In genomic region chrX:36480441-36480990, GRCh38 we compare ENCODE assay signal across 21 cellular contexts.
DNase-seq lines count a peak whose midpoint lies in the region; ATAC-seq, FAIRE-seq and TF ChIP-seq lines count a peak whose summit lies in the region.
"Had no signal": no experiment of that assay in that cellular context is flagged by ENCODE, and none has a peak within 500 bp of the region (broad histone marks: within the 10 kb centered on the region; RNA-seq: fewer than 3 reads in every experiment).

No MANE protein-coding gene starts in this region.

- dilution Hi-C loops in endothelial cell of umbilical vein (cut with MboI; ENCODE audit: extremely low pct_ligation_motif_present, low sequenced_read_pairs): no loop called here

- no peak overlapping the region for H3K4me2 ChIP-seq in endothelial cell of umbilical vein (ENCODE audit: insufficient read depth, low read length)
- H3K4me2 ChIP-seq: BLaER1 treated with 17β-estradiol and CSF1 and Interleukin-3, amounts not matched to agents 10 nM and 100 nM; GM23338 had no signal

- H3K27ac ChIP-seq in endothelial cell of umbilical vein (ENCODE audit: insufficient read depth, low read depth, low read length): no peak overlapping the region
- no peak overlapping the region for H3K27ac ChIP-seq in pancreas
- H3K27ac ChIP-seq: BLaER1 treated with 17β-estradiol and CSF1 and Interleukin-3, amounts not matched to agents 10 nM and 100 nM had no signal

- POLR2A ChIA-PET in endothelial cell of umbilical vein (lab: Charles Lee): no interaction called here

- no peaks in the 10 kb centered on the region for H3K9me3 ChIP-seq in endothelial cell of umbilical vein (replicated peaks; ENCODE audit: control insufficient read depth, insufficient read depth, low read length)
- H3K9me3 ChIP-seq in pancreas: no peaks in the 10 kb centered on the region
- H3K9me3 ChIP-seq: BE2C; BLaER1 treated with 17β-estradiol and CSF1 and Interleukin-3, amounts not matched to agents 10 nM and 100 nM had no signal

- H3K79me2 ChIP-seq in endothelial cell of umbilical vein (ENCODE audit: control insufficient read depth, insufficient read depth, low read length): no peaks in the 10 kb centered on the region

- H3K27me3 ChIP-seq in endothelial cell of umbilical vein (ENCODE audit: control insufficient read depth in 2 of 2, insufficient read depth in 2 of 2, low read length in 2 of 2): no peaks in the 10 kb centered on the region
- peaks cover 0 to 8% (median 0%) of the 10 kb centered on the region in 4 donors for H3K27me3 ChIP-seq in pancreas
- H3K27me3 ChIP-seq: BE2C had no signal

- H2AFZ ChIP-seq in endothelial cell of umbilical vein (ENCODE audit: low read depth, low read length): no peak overlapping the region
- H2AFZ ChIP-seq: GM23338 had no signal

- 74 to 82% methylated on average over 1 of the region's 1 CpG for WGBS in pancreas, 2 donors

- no peak for TF ChIP-seq CTCF in endothelial cell of umbilical vein (IDR thresholded peaks at IDR 0.05; ENCODE audit: extremely low read depth in 1 of 2, insufficient read depth in 1 of 2, low read depth in 1 of 2, low read length in 2 of 2)
- TF ChIP-seq CTCF in pancreas (IDR thresholded peaks at IDR 0.05): no peak

- ATAC-seq in pancreas: no peak
- no peak for ATAC-seq in GM18870 (IDR thresholded peaks at IDR 0.05; ENCODE audit: unreplicated experiment)
- no peak for ATAC-seq in HG02981 (IDR thresholded peaks at IDR 0.05; ENCODE audit: unreplicated experiment)
- ATAC-seq: GM23338, HCT116 had no signal

- no peak for TF ChIP-seq POLR2A in endothelial cell of umbilical vein (IDR thresholded peaks at IDR 0.05; ENCODE audit: low read depth, low read length)

- no peaks in the 10 kb centered on the region for H3K4me1 ChIP-seq in endothelial cell of umbilical vein (ENCODE audit: control insufficient read depth, extremely low read depth, insufficient read depth, low read length)
- H3K4me1 ChIP-seq in pancreas: no peaks in the 10 kb centered on the region
- H3K4me1 ChIP-seq: BE2C; BLaER1 treated with 17β-estradiol and CSF1 and Interleukin-3, amounts not matched to agents 10 nM and 100 nM had no signal

- no peaks in the 10 kb centered on the region for H3K9me1 ChIP-seq in endothelial cell of umbilical vein (replicated peaks; ENCODE audit: control insufficient read depth, extremely low read depth, insufficient read depth, low read length)

- H3K9ac ChIP-seq in endothelial cell of umbilical vein (replicated peaks; ENCODE audit: extremely low read depth, insufficient read depth, low read length): no peak overlapping the region
- H3K9ac ChIP-seq: BLaER1 treated with 17β-estradiol and CSF1 and Interleukin-3, amounts not matched to agents 10 nM and 100 nM had no signal

- no peak for DNase-seq in GM19239 (ENCODE audit: insufficient read length, low spot score)
- no peak for DNase-seq in endothelial cell of umbilical vein (ENCODE audit: low read depth, low spot score)
- no peak for DNase-seq in pancreas
- no peak for DNase-seq in activated CD4-positive, alpha-beta T cell treated with anti-CD3 and anti-CD28 coated beads, Interleukin-2, amount 50 U/mL, for 1 hour
- DNase-seq: ACHN; AML-193; BE2C; Calu3; CD4-positive, alpha-beta T cell; CD8-positive, alpha-beta memory T cell; COR-L47; DMS53; DMS79 treated with DMSO at 0.1 percent for 48 hours; GF-D8; H9 had no signal

- BruUV-seq in endothelial cell of umbilical vein (replicated peaks; lab: Mats Ljungman, UMichigan): no TSS peak

- no peak overlapping the region for H3K4me3 ChIP-seq in endothelial cell of umbilical vein (replicated peaks in 1 of 3; ENCODE audit: insufficient read depth in 1 of 3, low read depth in 1 of 3, low read length in 3 of 3)
- no peak overlapping the region for H3K4me3 ChIP-seq in pancreas
- H3K4me3 ChIP-seq: BLaER1 treated with 17β-estradiol and CSF1 and Interleukin-3, amounts not matched to agents 10 nM and 100 nM; GM23338 had no signal

- CTCF ChIA-PET in endothelial cell of umbilical vein (lab: Charles Lee): no interaction called here

- H4K20me1 ChIP-seq in endothelial cell of umbilical vein (replicated peaks; ENCODE audit: control insufficient read depth, extremely low read depth, insufficient read depth, low read length): no peaks in the 10 kb centered on the region
- H4K20me1 ChIP-seq: BLaER1 treated with 17β-estradiol and CSF1 and Interleukin-3, amounts not matched to agents 10 nM and 100 nM had no signal

- intact Hi-C loops in endothelial cell of umbilical vein (cut with micrococcal nuclease) (no loop called here), pancreas (cut with DNase I) (no loop called here)

- FAIRE-seq in GM19239 (lab: Jason Lieb, UNC) (peak; percentile 33), endothelial cell of umbilical vein (lab: Jason Lieb, UNC) (peak; percentile 28), pancreas (lab: Jason Lieb, UNC) (peak; percentile 74)
- FAIRE-seq: GM12891 had no signal

- H3K36me3 ChIP-seq in endothelial cell of umbilical vein (ENCODE audit: control insufficient read depth in 2 of 2, extremely low read depth in 1 of 2, insufficient read depth in 2 of 2, low read length in 2 of 2) (no peaks in the 10 kb centered on the region), pancreas (no peaks in the 10 kb centered on the region)
- H3K36me3 ChIP-seq: BE2C; BLaER1 treated with 17β-estradiol and CSF1 and Interleukin-3, amounts not matched to agents 10 nM and 100 nM had no signal

TF ChIP-seq in endothelial cell of umbilical vein, 7 proteins besides CTCF, POLR2A, EP300 and RAD21:
- no peak for TF ChIP-seq POLR2AphosphoS5 (IDR thresholded peaks at IDR 0.05; ENCODE audit: insufficient read depth, low read depth, low read length)
- no peak for TF ChIP-seq GATA2 (IDR thresholded peaks at IDR 0.05; ENCODE audit: insufficient read depth, insufficient read length, low read depth, low read length)
- TF ChIP-seq MAX (IDR thresholded peaks at IDR 0.05; ENCODE audit: insufficient read depth, insufficient read length): no peak
- no peak for TF ChIP-seq MYC (IDR thresholded peaks at IDR 0.05; ENCODE audit: low read depth, low read length)
- no peak for TF ChIP-seq FOS (IDR thresholded peaks at IDR 0.05; ENCODE audit: borderline replicate concordance, insufficient read depth, low read length)
